In the genomic region with DNA sequence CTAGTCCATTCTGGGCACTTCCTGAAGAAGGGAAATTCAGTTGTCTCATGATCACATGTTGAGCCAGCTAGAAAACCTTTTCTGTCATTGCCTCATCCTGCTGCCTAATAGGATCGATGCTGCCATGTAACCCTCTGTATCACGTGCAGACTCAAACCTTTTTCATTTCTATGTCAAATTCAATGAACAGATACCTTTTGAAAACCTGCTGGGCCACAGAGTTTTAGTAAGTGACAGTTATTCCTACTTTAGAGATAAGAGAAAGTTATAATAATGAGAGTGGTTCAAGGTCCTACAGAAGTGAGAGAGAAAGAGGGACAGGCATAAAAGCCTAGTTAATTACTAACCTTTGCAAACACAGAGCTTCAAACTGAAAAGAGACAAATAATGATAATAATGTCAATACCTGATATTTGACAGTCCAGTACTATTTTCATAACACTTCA, we compare ENCODE assay signal across 16 cellular contexts. TPM values are rescaled to one million over a fixed set of nuclear protein-coding genes. Genes with fewer than 3 reads are reported as not detected.
DNase-seq lines count a peak whose midpoint lies in the region; ATAC-seq and TF ChIP-seq lines count a peak whose summit lies in the region.
"Had no signal": no experiment of that assay in that cellular context is flagged by ENCODE, and none has a peak within 500 bp of the region (broad histone marks: within the 10 kb centered on the region; RNA-seq: fewer than 3 reads in every experiment).

No MANE protein-coding gene starts in this region.

- intact Hi-C loops in esophagus muscularis mucosa (cut with DNase I) = no loop called here

- WGBS in esophagus muscularis mucosa = 47% methylated on average over 2 of the region's 2 CpGs
- 51 to 55% methylated on average over 2 of the region's 2 CpGs for WGBS in upper lobe of left lung, 2 donors

- H3K4me1 ChIP-seq in esophagus muscularis mucosa = peaks cover 19 to 82% (median 64%) of the 10 kb centered on the region in 4 donors
- peaks cover 40% of the 10 kb centered on the region for H3K4me1 ChIP-seq in neural progenitor cell
- H3K4me1 ChIP-seq in upper lobe of left lung = peaks cover 2 to 35% (median 13%) of the 10 kb centered on the region in 4 donors

- ATAC-seq in upper lobe of left lung (ENCODE audit: low FRiP score in 2 of 2) = no peak
- ATAC-seq: natural killer cell had no signal

- no peaks in the 10 kb centered on the region for H3K9me3 ChIP-seq in esophagus muscularis mucosa
- H3K9me3 ChIP-seq in neural progenitor cell (ENCODE audit: low read depth) = no peaks in the 10 kb centered on the region
- H3K9me3 ChIP-seq in upper lobe of left lung = no peaks in the 10 kb centered on the region
- H3K9me3 ChIP-seq: SK-N-SH had no signal

- H3K4me1 Mint-ChIP-seq in T-helper 2 cell treated with Interferon-gamma antibody and Interleukin-4, amounts not matched to agents 5 μg/mL and 100 μg/mL, for 36 hours (ENCODE audit: low read depth) = peaks cover 19% of the 10 kb centered on the region
- peaks cover 34% of the 10 kb centered on the region for H3K4me1 Mint-ChIP-seq in neural progenitor cell
- H3K4me1 Mint-ChIP-seq: activated CD4-positive, alpha-beta T cell treated with anti-CD3 and anti-CD28 coated beads, Interleukin-2, amount 10 ng/mL, durations not matched to agents 7 days and 5 days; natural killer cell had no signal

- H3K27me3 ChIP-seq in esophagus muscularis mucosa (no peaks in the 10 kb centered on the region), neural progenitor cell (no peaks in the 10 kb centered on the region), upper lobe of left lung (no peaks in the 10 kb centered on the region)

- H3K36me3 ChIP-seq in esophagus muscularis mucosa (no peaks in the 10 kb centered on the region), neural progenitor cell (no peaks in the 10 kb centered on the region), upper lobe of left lung (no peaks in the 10 kb centered on the region)

- H3K9ac ChIP-seq in neural progenitor cell = no peak overlapping the region
- H3K9ac ChIP-seq: SK-N-SH had no signal

- peak overlapping the region; percentile 67 for H3K27ac Mint-ChIP-seq in T-helper 2 cell treated with Interferon-gamma antibody and Interleukin-4, amounts not matched to agents 5 μg/mL and 100 μg/mL, for 36 hours
- no peak overlapping the region for H3K27ac Mint-ChIP-seq in neural progenitor cell
- H3K27ac Mint-ChIP-seq: activated CD4-positive, alpha-beta T cell treated with anti-CD3 and anti-CD28 coated beads, Interleukin-2, amount 10 ng/mL, durations not matched to agents 7 days and 5 days; activated naive CD4-positive, alpha-beta T cell treated with anti-CD3 and anti-CD28 coated beads for 36 hours; natural killer cell had no signal

- TF ChIP-seq EP300 in esophagus muscularis mucosa (IDR thresholded peaks at IDR 0.05) = no peak
- TF ChIP-seq EP300 in upper lobe of left lung (IDR thresholded peaks at IDR 0.05) = no peak

- peaks cover 11% of the 10 kb centered on the region for H3F3A ChIP-seq in neural progenitor cell (ENCODE audit: low read depth)

- H3K27ac ChIP-seq in esophagus muscularis mucosa (replicated peaks in 1 of 4) (peak overlapping the region; percentile 57 to 76 (median 69)), neural progenitor cell (peak overlapping the region; percentile 74), upper lobe of left lung (peak overlapping the region; percentile 26 to 67 (median 54))

- H3K36me3 Mint-ChIP-seq in T-helper 2 cell treated with Interferon-gamma antibody and Interleukin-4, amounts not matched to agents 5 μg/mL and 100 μg/mL, for 36 hours (ENCODE audit: low read depth) = no peaks in the 10 kb centered on the region
- no peaks in the 10 kb centered on the region for H3K36me3 Mint-ChIP-seq in neural progenitor cell
- H3K36me3 Mint-ChIP-seq: natural killer cell had no signal

- TF ChIP-seq POLR2A in esophagus muscularis mucosa (IDR thresholded peaks at IDR 0.05; ENCODE audit: low read depth) (no peak), upper lobe of left lung (IDR thresholded peaks at IDR 0.05) (no peak)

- H3K27me3 Mint-ChIP-seq in T-helper 2 cell treated with Interferon-gamma antibody and Interleukin-4, amounts not matched to agents 5 μg/mL and 100 μg/mL, for 36 hours (ENCODE audit: low read depth) = no peaks in the 10 kb centered on the region
- peaks cover under 1% of the 10 kb centered on the region for H3K27me3 Mint-ChIP-seq in neural progenitor cell (ENCODE audit: insufficient read depth, low read depth)

- H3K79me2 ChIP-seq in neural progenitor cell (ENCODE audit: low read depth) = no peaks in the 10 kb centered on the region

- peak overlapping the region; percentile 60 for H3K4me2 ChIP-seq in neural progenitor cell
- H3K4me2 ChIP-seq: SK-N-SH had no signal

- no peak for TF ChIP-seq CTCF in esophagus muscularis mucosa (IDR thresholded peaks at IDR 0.05)
- TF ChIP-seq CTCF in neural progenitor cell (IDR thresholded peaks at IDR 0.05) = no peak
- no peak for TF ChIP-seq CTCF in upper lobe of left lung (IDR thresholded peaks at IDR 0.05)

- H3K4me3 ChIP-seq in esophagus muscularis mucosa = no peak overlapping the region
- H3K4me3 ChIP-seq in neural progenitor cell = peak overlapping the region; percentile 19
- no peak overlapping the region for H3K4me3 ChIP-seq in upper lobe of left lung

- no peaks in the 10 kb centered on the region for H4K20me1 ChIP-seq in neural progenitor cell (ENCODE audit: low read depth)

- H2AFZ ChIP-seq in neural progenitor cell (replicated peaks) = no peak overlapping the region

- H3K4me3 Mint-ChIP-seq in T-helper 2 cell treated with Interferon-gamma antibody and Interleukin-4, amounts not matched to agents 5 μg/mL and 100 μg/mL, for 36 hours = no peak overlapping the region
- H3K4me3 Mint-ChIP-seq in neural progenitor cell = no peak overlapping the region
- H3K4me3 Mint-ChIP-seq: activated CD4-positive, alpha-beta T cell treated with anti-CD3 and anti-CD28 coated beads, Interleukin-2, amount 10 ng/mL, durations not matched to agents 7 days and 5 days; activated naive CD4-positive, alpha-beta T cell treated with anti-CD3 and anti-CD28 coated beads for 36 hours; natural killer cell had no signal

- H3K9me3 Mint-ChIP-seq in T-helper 2 cell treated with Interferon-gamma antibody and Interleukin-4, amounts not matched to agents 5 μg/mL and 100 μg/mL, for 36 hours = no peaks in the 10 kb centered on the region
- no peaks in the 10 kb centered on the region for H3K9me3 Mint-ChIP-seq in neural progenitor cell
- H3K9me3 Mint-ChIP-seq: activated CD4-positive, alpha-beta T cell treated with anti-CD3 and anti-CD28 coated beads, Interleukin-2, amount 10 ng/mL, durations not matched to agents 7 days and 5 days; activated naive CD4-positive, alpha-beta T cell treated with anti-CD3 and anti-CD28 coated beads for 36 hours; natural killer cell had no signal

- DNase-seq in T-helper 2 cell treated with Interferon-gamma antibody and Interleukin-4, amounts not matched to agents 5 μg/mL and 100 μg/mL, for 36 hours (ENCODE audit: low spot score) = no peak
- DNase-seq in T-helper 2 cell (no peak), esophagus muscularis mucosa (ENCODE audit: extremely low spot score) (no peak), neural progenitor cell (ENCODE audit: low spot score) (no peak), upper lobe of left lung (no peak), NCI-H187 (lab: John Stamatoyannopoulos, UW) (no peak), NCI-H1694 (lab: John Stamatoyannopoulos, UW) (no peak), NK-92 (lab: John Stamatoyannopoulos, UW; ENCODE audit: unreplicated experiment) (no peak)
- DNase-seq: activated CD4-positive, alpha-beta T cell treated with anti-CD3 and anti-CD28 coated beads, Interleukin-2, amount 10 ng/mL, durations not matched to agents 7 days and 5 days; activated naive CD4-positive, alpha-beta T cell treated with anti-CD3 and anti-CD28 coated beads for 36 hours; activated T-cell treated with anti-CD3 and anti-CD28 coated beads for 4 hours; natural killer cell; NCI-H187 treated with DMSO at 0.1 percent for 48 hours; NCI-H510A treated with DMSO at 0.1 percent for 48 hours; SK-N-SH; stimulated activated CD4-positive, alpha-beta T cell treated with anti-CD3 and anti-CD28 coated beads, Interleukin-2, amount 100 ng/mL, for 24 hours had no signal

RNA-seq across cellular contexts. Expression of gene MAOA, which starts 46.0 kb away (rescaled TPM):
- total RNA-seq in esophagus muscularis mucosa (100 to 1,000 TPM; 299 to 636 (median 361) TPM), neural progenitor cell (ENCODE audit: low replicate concordance) (4.4 and 12.7 TPM in 2 replicates), upper lobe of left lung (100 to 1,000 TPM; 112 to 300 (median 204) TPM)
